ENCODE assay signal across 1 cellular context in the genomic region with DNA sequence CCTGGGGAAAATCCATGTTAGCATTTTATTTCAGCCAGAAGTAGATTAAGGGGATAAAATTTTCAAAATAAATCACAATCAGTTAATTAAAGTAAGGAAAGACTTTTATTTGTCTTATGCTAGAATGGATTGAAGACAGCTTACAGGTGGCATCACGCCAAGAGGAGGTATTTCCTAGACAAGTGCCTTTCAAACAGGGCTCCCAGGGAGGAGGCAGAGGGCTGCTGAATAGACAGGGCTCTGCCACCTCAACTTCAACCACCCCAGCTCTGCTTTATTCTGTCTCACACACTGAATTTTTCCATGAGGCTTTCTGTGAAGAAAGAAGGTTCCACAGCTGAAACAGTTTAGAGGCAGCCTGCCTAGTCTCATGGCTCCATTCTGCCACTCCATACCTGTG.
TF ChIP-seq lines count a peak whose summit lies in the region.

No MANE protein-coding gene starts in this region.

TF ChIP-seq in liver, 16 proteins besides CTCF, POLR2A, EP300 and RAD21:
- no peak for TF ChIP-seq SP1 (IDR thresholded peaks at IDR 0.05)
- no peak for TF ChIP-seq EGR1 (IDR thresholded peaks at IDR 0.05; ENCODE audit: low read depth in 2 of 2)
- TF ChIP-seq, protein P1, sequence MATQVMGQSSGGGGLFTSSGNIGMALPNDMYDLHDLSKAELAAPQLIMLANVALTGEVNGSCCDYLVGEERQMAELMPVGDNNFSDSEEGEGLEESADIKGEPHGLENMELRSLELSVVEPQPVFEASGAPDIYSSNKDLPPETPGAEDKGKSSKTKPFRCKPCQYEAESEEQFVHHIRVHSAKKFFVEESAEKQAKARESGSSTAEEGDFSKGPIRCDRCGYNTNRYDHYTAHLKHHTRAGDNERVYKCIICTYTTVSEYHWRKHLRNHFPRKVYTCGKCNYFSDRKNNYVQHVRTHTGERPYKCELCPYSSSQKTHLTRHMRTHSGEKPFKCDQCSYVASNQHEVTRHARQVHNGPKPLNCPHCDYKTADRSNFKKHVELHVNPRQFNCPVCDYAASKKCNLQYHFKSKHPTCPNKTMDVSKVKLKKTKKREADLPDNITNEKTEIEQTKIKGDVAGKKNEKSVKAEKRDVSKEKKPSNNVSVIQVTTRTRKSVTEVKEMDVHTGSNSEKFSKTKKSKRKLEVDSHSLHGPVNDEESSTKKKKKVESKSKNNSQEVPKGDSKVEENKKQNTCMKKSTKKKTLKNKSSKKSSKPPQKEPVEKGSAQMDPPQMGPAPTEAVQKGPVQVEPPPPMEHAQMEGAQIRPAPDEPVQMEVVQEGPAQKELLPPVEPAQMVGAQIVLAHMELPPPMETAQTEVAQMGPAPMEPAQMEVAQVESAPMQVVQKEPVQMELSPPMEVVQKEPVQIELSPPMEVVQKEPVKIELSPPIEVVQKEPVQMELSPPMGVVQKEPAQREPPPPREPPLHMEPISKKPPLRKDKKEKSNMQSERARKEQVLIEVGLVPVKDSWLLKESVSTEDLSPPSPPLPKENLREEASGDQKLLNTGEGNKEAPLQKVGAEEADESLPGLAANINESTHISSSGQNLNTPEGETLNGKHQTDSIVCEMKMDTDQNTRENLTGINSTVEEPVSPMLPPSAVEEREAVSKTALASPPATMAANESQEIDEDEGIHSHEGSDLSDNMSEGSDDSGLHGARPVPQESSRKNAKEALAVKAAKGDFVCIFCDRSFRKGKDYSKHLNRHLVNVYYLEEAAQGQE (IDR thresholded peaks at IDR 0.05) = no peak
- no peak for TF ChIP-seq FOXA2 (IDR thresholded peaks at IDR 0.05)
- no peak for TF ChIP-seq GABPA (IDR thresholded peaks at IDR 0.05 in 1 of 2, conservative IDR thresholded peaks at IDR 0.05 in 1 of 2)
- TF ChIP-seq, protein P2, sequence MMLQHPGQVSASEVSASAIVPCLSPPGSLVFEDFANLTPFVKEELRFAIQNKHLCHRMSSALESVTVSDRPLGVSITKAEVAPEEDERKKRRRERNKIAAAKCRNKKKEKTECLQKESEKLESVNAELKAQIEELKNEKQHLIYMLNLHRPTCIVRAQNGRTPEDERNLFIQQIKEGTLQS (IDR thresholded peaks at IDR 0.05) = no peak
- no peak for TF ChIP-seq HNF4G (IDR thresholded peaks at IDR 0.05)
- no peak for TF ChIP-seq TAF1 (conservative IDR thresholded peaks at IDR 0.05)
- TF ChIP-seq NR2F2 (IDR thresholded peaks at IDR 0.05) = no peak
